Comparison of ENCODE assay signal across 19 cellular contexts in the genomic region with DNA sequence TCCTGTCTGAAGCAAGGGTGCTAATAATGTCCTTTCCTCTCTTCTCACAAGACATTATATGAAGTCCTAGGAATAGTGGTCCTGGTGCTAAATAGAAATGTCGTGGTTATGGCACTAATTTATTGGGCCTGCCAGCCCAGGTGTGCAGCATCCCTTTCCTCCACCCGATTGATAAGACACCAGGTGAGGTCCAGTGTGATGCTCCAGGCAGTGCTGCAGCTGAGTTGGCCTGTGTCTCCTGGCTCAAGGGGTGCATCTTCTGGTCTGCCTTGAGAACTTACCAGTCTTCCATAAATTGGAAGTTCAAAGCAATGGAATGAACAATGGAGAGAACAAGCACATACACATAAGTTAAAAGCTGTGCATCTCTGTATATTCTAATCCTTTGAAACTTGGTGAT.
"Had no signal": no experiment of that assay in that cellular context is flagged by ENCODE, and none has a peak within 500 bp of the region (broad histone marks: within the 10 kb centered on the region; RNA-seq: fewer than 3 reads in every experiment).

No MANE protein-coding gene starts in this region.

- DNase-seq: cortex of kidney; effector memory CD8-positive, alpha-beta T cell; head of caudate nucleus; kidney; natural killer cell; occipital lobe; pancreas; stimulated activated CD4-positive, alpha-beta T cell treated with anti-CD3 and anti-CD28 coated beads, Interleukin-2, amount 100 ng/mL, for 24 hours; stimulated activated CD4-positive, alpha-beta T cell treated with anti-CD3 and anti-CD28 coated beads, Interleukin-4, amount 100 ng/mL, for 4 hours; stimulated activated naive CD8-positive, alpha-beta T cell treated with anti-CD3 and anti-CD28 coated beads, Interleukin-15, Interleukin-2, amounts not matched to agents 100 U/mL and 50 U/mL, for 24 hours; transverse colon had no signal

- H3K27me3 ChIP-seq: pancreas, transverse colon, vagina had no signal

- FAIRE-seq: endometrium, frontal cortex, kidney, pancreas had no signal

- ATAC-seq: effector memory CD8-positive, alpha-beta T cell; left lobe of liver; pancreas; sciatic nerve; stimulated activated memory B cell treated with anti-CD40 and anti-IgM and Interleukin-4, amounts not matched to agents 10 μg/mL and 1 μg/mL and 100 μg/mL, for 72 hours; stimulated activated naive CD8-positive, alpha-beta T cell treated with anti-CD3 and anti-CD28 coated beads, Interleukin-15, Interleukin-2, amounts not matched to agents 100 U/mL and 50 U/mL, for 24 hours had no signal

- H3K9me3 ChIP-seq: pancreas, thoracic aorta, transverse colon, vagina had no signal

- H3K27ac ChIP-seq: transverse colon, vagina had no signal

- H3K36me3 ChIP-seq: pancreas, thoracic aorta, transverse colon, vagina had no signal

- H3K4me3 ChIP-seq: lung, pancreas, thoracic aorta, transverse colon, vagina had no signal
